20 cellular contexts compared by ENCODE assay signal in genomic region chr11:93216511-93217121, GRCh38. TPM values are rescaled to one million over a fixed set of nuclear protein-coding genes. Genes with fewer than 3 reads are reported as not detected.
DNase-seq lines count a peak whose midpoint lies in the region; ATAC-seq and TF ChIP-seq lines count a peak whose summit lies in the region.
"Had no signal": no experiment of that assay in that cellular context is flagged by ENCODE, and none has a peak within 500 bp of the region (broad histone marks: within the 10 kb centered on the region; RNA-seq: fewer than 3 reads in every experiment).

No MANE protein-coding gene starts in this region.

- no peak for TF ChIP-seq POLR2A in heart left ventricle (IDR thresholded peaks at IDR 0.05)

- H3K27me3 ChIP-seq in heart left ventricle: peaks cover 0 to 10% (median 0%) of the 10 kb centered on the region in 9 donors

- no peaks in the 10 kb centered on the region for H3K9me3 ChIP-seq in heart left ventricle

- intact Hi-C loops in heart left ventricle (cut with DNase I): no loop called here

- peak; percentile 99 for DNase-seq in NCI-H1417 treated with DMSO at 0.1 percent for 48 hours (lab: John Stamatoyannopoulos, UW)
- DNase-seq in NCI-H345 (lab: John Stamatoyannopoulos, UW): peak; percentile 99
- DNase-seq in kidney tubule cell (ENCODE audit: low spot score): peak; percentile 31
- DNase-seq in OCI-M1 (lab: John Stamatoyannopoulos, UW): no peak
- no peak for DNase-seq in heart left ventricle
- DNase-seq: activated CD4-positive, alpha-beta T cell treated with anti-CD3 and anti-CD28 coated beads for 48 hours; activated naive CD8-positive, alpha-beta T cell treated with anti-CD3 and anti-CD28 coated beads, Interleukin-2, amount 10 ng/mL, durations not matched to agents 7 days and 5 days; activated T-cell treated with anti-CD3 and anti-CD28 coated beads, Interleukin-2, amount 50 U/mL, for 4 hours; CD4-positive, alpha-beta T cell; effector memory CD8-positive, alpha-beta T cell; GDM1; Karpas-422; NK-92 treated with Interleukin-12 subunit alpha and Interleukin-12 subunit beta, amount 100 ng/mL, for 24 hours; SIG-M5; substantia nigra; T-helper 9 cell had no signal

- H3K4me1 ChIP-seq in heart left ventricle: no peaks in the 10 kb centered on the region

- H3K27ac ChIP-seq in 22Rv1: peak overlapping the region; percentile 11; the same call in 1 of the 2 replicates
- H3K27ac ChIP-seq in heart left ventricle: no peak overlapping the region

- TF ChIP-seq CTCF in 22Rv1 (IDR thresholded peaks at IDR 0.05) (no peak), heart left ventricle (IDR thresholded peaks at IDR 0.05) (no peak)

- no peaks in the 10 kb centered on the region for H3K36me3 ChIP-seq in heart left ventricle

- 64 to 74% (median 70%) methylated on average over 5 of the region's 5 CpGs for WGBS in heart left ventricle, 4 donors

- ATAC-seq in heart left ventricle (no peak), HG03354 (IDR thresholded peaks at IDR 0.05; ENCODE audit: poor library complexity, severe bottlenecking, unreplicated experiment) (no peak), GM19455 (IDR thresholded peaks at IDR 0.05; ENCODE audit: unreplicated experiment) (no peak)
- ATAC-seq: activated T-cell treated with anti-CD3 and anti-CD28 coated beads, Interleukin-2, amount 50 U/mL, for 4 hours; effector memory CD8-positive, alpha-beta T cell; natural killer cell treated with Interleukin-12 subunit alpha and Interleukin-12 subunit beta and Interleukin-15 and Interleukin-18, amount 100 ng/mL, for 72 hours had no signal

- H3K4me3 ChIP-seq in heart left ventricle: no peak overlapping the region

RNA-seq across cellular contexts. Expression of gene SLC36A4, which starts 18.8 kb away (rescaled TPM):
- total RNA-seq in heart left ventricle: 10 to 100 TPM in 2 of 9 donors, 1 to 10 TPM in 7; 4.4 to 15.0 (median 7.4) TPM
- 10 to 100 TPM in 1 of 2 donors, 1 to 10 TPM in 1; 2.6 to 22.4 TPM for polyA plus RNA-seq in heart left ventricle

Comparison
In these comparisons a context has a peak if more than half of its experiments do, and no peak if none do; other contexts are left out.
1. DNase-seq: peak in NCI-H1417 treated with DMSO at 0.1 percent for 48 hours (single experiment), NCI-H345 (single experiment) and kidney tubule cell (single experiment); none in OCI-M1 (single experiment) and heart left ventricle (0 of 5).